In the genomic region with DNA sequence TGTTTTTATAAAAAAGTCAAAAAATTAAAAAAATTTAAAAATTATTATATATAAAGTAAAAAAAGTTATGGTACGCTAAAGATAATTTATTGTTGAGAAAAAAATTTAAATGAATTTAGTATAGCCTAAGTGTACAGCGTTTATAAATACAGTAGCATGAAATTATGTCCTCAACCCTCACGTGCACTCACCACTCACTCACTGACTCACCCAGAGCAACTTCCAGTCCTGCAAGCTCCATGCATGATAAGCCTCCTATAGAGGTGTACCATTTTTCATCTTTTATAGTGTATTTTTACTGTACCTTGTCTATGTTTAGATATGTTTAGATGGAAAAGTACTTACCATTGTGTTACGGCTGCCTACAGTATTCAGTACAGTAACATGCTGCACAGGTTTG, we compare ENCODE assay signal across 25 cellular contexts.
"Had no signal": no experiment of that assay in that cellular context is flagged by ENCODE, and none has a peak within 500 bp of the region (broad histone marks: within the 10 kb centered on the region; RNA-seq: fewer than 3 reads in every experiment).

No MANE protein-coding gene starts in this region.

- H3K36me3 ChIP-seq: gastroesophageal sphincter had no signal

- H3K4me1 ChIP-seq: testis had no signal

- H3K9me3 ChIP-seq: gastroesophageal sphincter, mucosa of descending colon, testis had no signal

- H3K27me3 ChIP-seq: hepatocyte, testis had no signal

- H3K4me3 ChIP-seq: gastroesophageal sphincter, hepatocyte, mucosa of descending colon, testis had no signal

- H3K27ac ChIP-seq: gastroesophageal sphincter, hepatocyte, testis had no signal

- ATAC-seq: activated CD8-positive, alpha-beta memory T cell treated with anti-CD3 and anti-CD28 coated beads, Interleukin-2, amount 10 ng/mL, durations not matched to agents 7 days and 5 days; activated CD8-positive, alpha-beta T cell treated with anti-CD3 and anti-CD28 coated beads, Interleukin-2, amount 10 ng/mL, durations not matched to agents 7 days and 5 days; gastroesophageal sphincter; left cardiac atrium; left ventricle myocardium superior; natural killer cell treated with Interleukin-12 subunit alpha and Interleukin-12 subunit beta and Interleukin-15 and Interleukin-18, amount 100 ng/mL, for 72 hours; right cardiac atrium; stimulated activated naive CD8-positive, alpha-beta T cell treated with anti-CD3 and anti-CD28 coated beads, Interleukin-15, Interleukin-2, amounts not matched to agents 100 U/mL and 50 U/mL, for 24 hours; T-helper 17 cell; WTC11 had no signal

- FAIRE-seq: colon, urothelium cell line had no signal

- DNase-seq: activated CD4-positive, alpha-beta T cell treated with anti-CD3 and anti-CD28 coated beads, Interleukin-2, amount 50 U/mL, for 1 hour; activated CD8-positive, alpha-beta memory T cell treated with anti-CD3 and anti-CD28 coated beads, Interleukin-2, amount 10 ng/mL, durations not matched to agents 7 days and 5 days; activated CD8-positive, alpha-beta T cell treated with anti-CD3 and anti-CD28 coated beads, Interleukin-2, amount 10 ng/mL, durations not matched to agents 7 days and 5 days; activated T-cell treated with anti-CD3 and anti-CD28 coated beads, Interleukin-2, amount 50 U/mL, for 48 hours; anterior cingulate cortex; dermis blood vessel endothelial cell; effector CD4-positive, alpha-beta T cell; erythroblast; islet precursor cell; left cardiac atrium; left ventricle myocardium superior; mucosa of descending colon; posterior cingulate gyrus; right cardiac atrium; stimulated activated CD4-positive, alpha-beta T cell treated with anti-CD3 and anti-CD28 coated beads, Interleukin-2, amount 100 ng/mL, for 48 hours; stimulated activated naive CD8-positive, alpha-beta T cell treated with anti-CD3 and anti-CD28 coated beads, Interleukin-15, Interleukin-2, amounts not matched to agents 100 U/mL and 50 U/mL, for 24 hours; T-helper 17 cell; T1000; testis had no signal
